10 cellular contexts compared by ENCODE assay signal in the genomic region with DNA sequence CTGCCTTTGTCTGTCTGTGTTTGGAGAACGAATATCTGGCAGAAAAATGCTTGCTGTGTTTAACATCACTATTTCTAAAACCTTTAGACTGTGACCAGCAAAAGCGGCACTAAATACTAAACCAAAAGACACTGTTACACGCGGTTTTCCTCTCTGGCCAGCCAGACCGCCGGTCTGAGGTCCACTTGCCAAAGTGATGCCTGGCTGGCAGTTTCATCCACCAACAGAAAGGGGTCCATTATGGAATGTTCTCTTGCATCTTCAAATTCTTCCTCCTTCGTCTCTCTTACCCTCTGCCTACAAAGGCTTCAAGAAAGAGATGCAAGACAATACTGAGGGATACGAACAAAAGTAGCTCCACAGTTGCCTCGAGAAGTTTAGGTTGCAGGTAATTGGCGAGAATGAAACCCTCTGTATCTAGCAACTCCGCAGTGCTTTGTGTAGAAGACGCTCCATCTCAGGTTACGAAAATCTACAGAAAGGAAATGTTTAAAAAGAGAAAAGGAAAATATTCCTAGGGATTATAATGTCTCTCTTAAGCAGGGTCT.
DNase-seq lines count a peak whose midpoint lies in the region; ATAC-seq and TF ChIP-seq lines count a peak whose summit lies in the region.
"Had no signal": no experiment of that assay in that cellular context is flagged by ENCODE, and none has a peak within 500 bp of the region (broad histone marks: within the 10 kb centered on the region; RNA-seq: fewer than 3 reads in every experiment).

No MANE protein-coding gene starts in this region.

- no peak overlapping the region for H4K91ac ChIP-seq in neuronal stem cell (ENCODE audit: low read depth, low read length, poor library complexity)

- H3K79me2 ChIP-seq in HCT116 (ENCODE audit: insufficient read depth, low read length) (no peaks in the 10 kb centered on the region), PC-9 (ENCODE audit: low read depth) (no peaks in the 10 kb centered on the region)

- no peak overlapping the region for H2BK15ac ChIP-seq in neuronal stem cell (ENCODE audit: low read length)

- no peak overlapping the region for H2BK5ac ChIP-seq in neuronal stem cell (ENCODE audit: low read length)

- no peaks in the 10 kb centered on the region for H4K20me1 ChIP-seq in HCT116 (ENCODE audit: insufficient read depth)
- peaks cover 3% of the 10 kb centered on the region; the same call in 1 of the 2 replicates for H4K20me1 ChIP-seq in PC-9 (ENCODE audit: insufficient read depth)

- no peak overlapping the region for H3K14ac ChIP-seq in neuronal stem cell (ENCODE audit: low read length)

- no peak overlapping the region for H3K23ac ChIP-seq in neuronal stem cell (ENCODE audit: low read depth, low read length, poor library complexity)

- no peak overlapping the region for H2AK5ac ChIP-seq in neuronal stem cell (ENCODE audit: low read depth, low read length)

- peak overlapping the region; percentile 53 for H3K4me3 Mint-ChIP-seq in endodermal cell
- no peak overlapping the region for H3K4me3 Mint-ChIP-seq in activated CD8-positive, alpha-beta memory T cell treated with anti-CD3 and anti-CD28 coated beads, Interleukin-2, amount 10 ng/mL, durations not matched to agents 7 days and 5 days
- H3K4me3 Mint-ChIP-seq: activated B cell treated with CpG ODN at 0.5 μM for 24 hours had no signal

- no peak for TF ChIP-seq POLR2A in HCT116 (IDR thresholded peaks at IDR 0.05; ENCODE audit: borderline replicate concordance, extremely low read depth, insufficient read depth, insufficient read length)

- H3K36me3 ChIP-seq in HCT116 (ENCODE audit: control insufficient read depth in 1 of 2, insufficient read depth in 2 of 2, low read length in 2 of 2) (no peaks in the 10 kb centered on the region), PC-9 (ENCODE audit: low read depth) (no peaks in the 10 kb centered on the region), endodermal cell (ENCODE audit: control insufficient read depth, insufficient read depth, low read length) (no peaks in the 10 kb centered on the region), neuronal stem cell (replicated peaks in 1 of 2; ENCODE audit: control insufficient read depth in 2 of 2, insufficient read depth in 2 of 2, low read length in 2 of 2) (no peaks in the 10 kb centered on the region)
- H3K36me3 ChIP-seq: right atrium auricular region had no signal

- H3K27ac Mint-ChIP-seq in endodermal cell = no peak overlapping the region
- no peak overlapping the region for H3K27ac Mint-ChIP-seq in activated CD8-positive, alpha-beta memory T cell treated with anti-CD3 and anti-CD28 coated beads, Interleukin-2, amount 10 ng/mL, durations not matched to agents 7 days and 5 days
- H3K27ac Mint-ChIP-seq: activated B cell treated with CpG ODN at 0.5 μM for 24 hours had no signal

- CTCF ChIA-PET in HCT116 (lab: Charles Lee) (interaction anchor here (1.5 kb wide), 1 partner anchor 10 kb away, joined by 4 read pairs; no protein-coding TSS in a partner anchor), PC-9 (lab: Charles Lee) (no interaction called here)
- CTCF ChIA-PET in activated CD8-positive, alpha-beta memory T cell treated with anti-CD3 and anti-CD28 coated beads, Interleukin-2, amount 10 ng/mL, durations not matched to agents 7 days and 5 days (lab: Charles Lee) = no interaction called here

- WGBS in endodermal cell (ENCODE audit: insufficient coverage in 1 of 2, insufficient read length in 1 of 2), 2 experiments = 15 to 24% methylated on average over 11 to 13 of the region's 13 CpGs
- WGBS in neuronal stem cell (ENCODE audit: extremely low coverage in 2 of 2, insufficient read length in 2 of 2, insufficient replicate concordance in 1 of 2), 2 donors = no CpG with 5 or more reads among the region's 13 CpGs

- H3K27ac ChIP-seq in HCT116 (ENCODE audit: low read depth, low read length) (no peak overlapping the region), PC-9 (no peak overlapping the region), endodermal cell (ENCODE audit: low read depth, low read length) (no peak overlapping the region), neuronal stem cell (replicated peaks; ENCODE audit: low read length) (no peak overlapping the region)
- H3K27ac ChIP-seq: right atrium auricular region had no signal

- no peak for DNase-seq in HCT116 (ENCODE audit: low read depth, low spot score)
- DNase-seq in PC-9 = no peak
- no peak for DNase-seq in endodermal cell
- DNase-seq in neuronal stem cell (ENCODE audit: low spot score) = no peak
- DNase-seq in left lobe of liver (ENCODE audit: low spot score) = no peak
- DNase-seq in activated CD8-positive, alpha-beta memory T cell treated with anti-CD3 and anti-CD28 coated beads, Interleukin-2, amount 10 ng/mL, durations not matched to agents 7 days and 5 days = no peak
- no peak for DNase-seq in occipital lobe (lab: John Stamatoyannopoulos, UW)
- DNase-seq: activated B cell treated with CpG ODN at 0.5 μM for 24 hours, amygdala had no signal

- no peak overlapping the region for H3K4ac ChIP-seq in neuronal stem cell (ENCODE audit: low read length)

- peaks cover 5 to 27% of the 10 kb centered on the region in 2 experiments; a peak in 3 of 4 replicates for H3K4me1 ChIP-seq in HCT116 (ENCODE audit: control insufficient read depth in 1 of 2, insufficient read depth in 2 of 2, low read length in 2 of 2)
- H3K4me1 ChIP-seq in PC-9 (replicated peaks; ENCODE audit: insufficient read depth) = peaks cover 17% of the 10 kb centered on the region
- H3K4me1 ChIP-seq in endodermal cell (ENCODE audit: control insufficient read depth, insufficient read depth, low read length) = no peaks in the 10 kb centered on the region
- peaks cover 0 to 1% of the 10 kb centered on the region in 2 donors for H3K4me1 ChIP-seq in neuronal stem cell (ENCODE audit: control insufficient read depth in 2 of 2, insufficient read depth in 1 of 2, low read depth in 1 of 2, low read length in 2 of 2)
- H3K4me1 ChIP-seq: right atrium auricular region had no signal

- H3K18ac ChIP-seq in neuronal stem cell (ENCODE audit: low read length) = no peak overlapping the region

- H4K8ac ChIP-seq in neuronal stem cell (ENCODE audit: low read depth, low read length) = no peak overlapping the region

- no peak overlapping the region for H3K4me3 ChIP-seq in HCT116 (replicated peaks in 1 of 2; ENCODE audit: low read depth in 1 of 2, low read length in 2 of 2)
- H3K4me3 ChIP-seq in PC-9 = peak overlapping the region; percentile 58
- H3K4me3 ChIP-seq in endodermal cell (ENCODE audit: low read length) = peak overlapping the region; percentile 76
- peak overlapping the region in 1 of 2 donors; percentile 65 for H3K4me3 ChIP-seq in neuronal stem cell (ENCODE audit: low read length in 2 of 2)
- H3K4me3 ChIP-seq: right atrium auricular region had no signal

- RAD21 ChIA-PET in HCT116 (lab: Charles Lee; ENCODE audit: low non-redundant PET in 1 of 2, low total read pairs in 2 of 2, uncharacterized antibody in 2 of 2, unreplicated experiment in 2 of 2) = no interaction called here

- H2AFZ ChIP-seq in HCT116 (ENCODE audit: low read depth, low read length, poor library complexity, severe bottlenecking) (no peak overlapping the region), PC-9 (peak overlapping the region; percentile 69), neuronal stem cell (ENCODE audit: low read length) (no peak overlapping the region)

- no peak for TF ChIP-seq CTCF in HCT116 (IDR thresholded peaks at IDR 0.05 in 2 of 3, conservative IDR thresholded peaks at IDR 0.05 in 1 of 3; ENCODE audit: borderline replicate concordance in 1 of 3, insufficient read depth in 1 of 3, low read depth in 2 of 3, low read length in 2 of 3)
- no peak for TF ChIP-seq CTCF in PC-9 (conservative IDR thresholded peaks at IDR 0.05)
- no peak for TF ChIP-seq CTCF in endodermal cell (conservative IDR thresholded peaks at IDR 0.05)

- no peaks in the 10 kb centered on the region for H3K79me1 ChIP-seq in neuronal stem cell (ENCODE audit: low read depth, low read length)

- peaks cover 61% of the 10 kb centered on the region for H3K27me3 Mint-ChIP-seq in endodermal cell (ENCODE audit: insufficient read depth)
- peaks cover 41% of the 10 kb centered on the region for H3K27me3 Mint-ChIP-seq in activated CD8-positive, alpha-beta memory T cell treated with anti-CD3 and anti-CD28 coated beads, Interleukin-2, amount 10 ng/mL, durations not matched to agents 7 days and 5 days

- POLR2A ChIA-PET in HCT116 (lab: Charles Lee) (interaction anchor here (0.7 to 1.6 kb wide), 6 partner anchors 10 to 21 kb away, joined by 3 to 6 read pairs (median 4); no protein-coding TSS in a partner anchor), PC-9 (lab: Charles Lee; ENCODE audit: unreplicated experiment) (no interaction called here)

- H3K9ac ChIP-seq in HCT116 (ENCODE audit: low read length) (no peak overlapping the region), endodermal cell (ENCODE audit: extremely low read depth, low read length, poor library complexity, severe bottlenecking) (no peak overlapping the region), neuronal stem cell (ENCODE audit: low read depth, low read length, poor library complexity) (no peak overlapping the region)

- H3K9me3 ChIP-seq in HCT116 (ENCODE audit: control insufficient read depth in 1 of 2, insufficient read depth in 1 of 2, low read depth in 1 of 2, low read length in 2 of 2) (peaks cover 0 to 4% of the 10 kb centered on the region in 2 experiments; a peak in 1 of 4 replicates), PC-9 (ENCODE audit: insufficient read depth, low read depth) (no peaks in the 10 kb centered on the region), endodermal cell (ENCODE audit: control insufficient read depth, low read length) (peaks cover 17% of the 10 kb centered on the region), neuronal stem cell (replicated peaks in 1 of 2; ENCODE audit: control insufficient read depth in 2 of 2, insufficient read depth in 1 of 2, low read depth in 1 of 2, low read length in 2 of 2) (no peaks in the 10 kb centered on the region)

- BruUV-seq in HCT116 (replicated peaks; lab: Mats Ljungman, UMichigan) (no TSS peak), PC-9 (replicated peaks; lab: Mats Ljungman, UMichigan) (no TSS peak)

- peak overlapping the region; percentile 50 for H3K4me2 ChIP-seq in HCT116 (ENCODE audit: low read length)
- H3K4me2 ChIP-seq in PC-9 = peak overlapping the region; percentile 86
- H3K4me2 ChIP-seq in neuronal stem cell (ENCODE audit: insufficient read depth, low read length, poor library complexity, severe bottlenecking) = peak overlapping the region; percentile 15

- TF ChIP-seq RAD21 in HCT116 (IDR thresholded peaks at IDR 0.05; ENCODE audit: low read depth) = no peak

- H3K9me2 ChIP-seq in HCT116 (ENCODE audit: insufficient read depth) (no peaks in the 10 kb centered on the region), PC-9 (ENCODE audit: insufficient read depth) (no peaks in the 10 kb centered on the region)

- H2BK12ac ChIP-seq in neuronal stem cell (ENCODE audit: low read length) = no peak overlapping the region

- H3K9me3 Mint-ChIP-seq in endodermal cell = peaks cover 17% of the 10 kb centered on the region
- H3K9me3 Mint-ChIP-seq in activated CD8-positive, alpha-beta memory T cell treated with anti-CD3 and anti-CD28 coated beads, Interleukin-2, amount 10 ng/mL, durations not matched to agents 7 days and 5 days (ENCODE audit: low read depth) = peaks cover 3% of the 10 kb centered on the region

- H3F3A ChIP-seq in PC-9 (ENCODE audit: insufficient read depth, low read depth) = peaks cover 13% of the 10 kb centered on the region

- peaks cover 21% of the 10 kb centered on the region for H3K4me1 Mint-ChIP-seq in endodermal cell
- H3K4me1 Mint-ChIP-seq in activated CD8-positive, alpha-beta memory T cell treated with anti-CD3 and anti-CD28 coated beads, Interleukin-2, amount 10 ng/mL, durations not matched to agents 7 days and 5 days = no peaks in the 10 kb centered on the region
- H3K4me1 Mint-ChIP-seq: activated B cell treated with CpG ODN at 0.5 μM for 24 hours had no signal

- peaks cover 5% of the 10 kb centered on the region for H3K36me3 Mint-ChIP-seq in endodermal cell (ENCODE audit: low read depth)
- no peaks in the 10 kb centered on the region for H3K36me3 Mint-ChIP-seq in activated CD8-positive, alpha-beta memory T cell treated with anti-CD3 and anti-CD28 coated beads, Interleukin-2, amount 10 ng/mL, durations not matched to agents 7 days and 5 days

- ATAC-seq in HCT116 = no peak
- ATAC-seq in left lobe of liver = no peak
- no peak for ATAC-seq in activated CD8-positive, alpha-beta memory T cell treated with anti-CD3 and anti-CD28 coated beads, Interleukin-2, amount 10 ng/mL, durations not matched to agents 7 days and 5 days

- H2BK120ac ChIP-seq in neuronal stem cell (ENCODE audit: low read depth, low read length) = no peak overlapping the region

- no peaks in the 10 kb centered on the region for H3K27me3 ChIP-seq in HCT116 (ENCODE audit: insufficient read depth, low read length)
- no peaks in the 10 kb centered on the region for H3K27me3 ChIP-seq in PC-9 (ENCODE audit: insufficient read depth, low read depth)
- peaks cover 34% of the 10 kb centered on the region for H3K27me3 ChIP-seq in endodermal cell (ENCODE audit: control insufficient read depth, insufficient read depth, low read length, poor library complexity, severe bottlenecking)
- H3K27me3 ChIP-seq in neuronal stem cell (ENCODE audit: control insufficient read depth in 3 of 3, insufficient read depth in 3 of 3, low read depth in 1 of 3, low read length in 3 of 3) = peaks cover 0 to 38% (median 30%) of the 10 kb centered on the region in 3 experiments
- H3K27me3 ChIP-seq: right atrium auricular region had no signal

- intact Hi-C loops in HCT116 (cut with micrococcal nuclease) = no loop called here
- intact Hi-C loops in PC-9 (cut with micrococcal nuclease; ENCODE audit: unreplicated experiment) = no loop called here

Comparison
In these comparisons a context has a peak if more than half of its experiments do, and no peak if none do; other contexts are left out.
1. H3K4me2 ChIP-seq: peak in every context shown above with its lines; median percentile 86 in PC-9; 50 in HCT116; 15 in neuronal stem cell.
2. H3K4me3 ChIP-seq: peak in PC-9 (single experiment) and endodermal cell (single experiment); none in HCT116 (0 of 2).